ENCODE assay signal across 12 cellular contexts in the genomic region with DNA sequence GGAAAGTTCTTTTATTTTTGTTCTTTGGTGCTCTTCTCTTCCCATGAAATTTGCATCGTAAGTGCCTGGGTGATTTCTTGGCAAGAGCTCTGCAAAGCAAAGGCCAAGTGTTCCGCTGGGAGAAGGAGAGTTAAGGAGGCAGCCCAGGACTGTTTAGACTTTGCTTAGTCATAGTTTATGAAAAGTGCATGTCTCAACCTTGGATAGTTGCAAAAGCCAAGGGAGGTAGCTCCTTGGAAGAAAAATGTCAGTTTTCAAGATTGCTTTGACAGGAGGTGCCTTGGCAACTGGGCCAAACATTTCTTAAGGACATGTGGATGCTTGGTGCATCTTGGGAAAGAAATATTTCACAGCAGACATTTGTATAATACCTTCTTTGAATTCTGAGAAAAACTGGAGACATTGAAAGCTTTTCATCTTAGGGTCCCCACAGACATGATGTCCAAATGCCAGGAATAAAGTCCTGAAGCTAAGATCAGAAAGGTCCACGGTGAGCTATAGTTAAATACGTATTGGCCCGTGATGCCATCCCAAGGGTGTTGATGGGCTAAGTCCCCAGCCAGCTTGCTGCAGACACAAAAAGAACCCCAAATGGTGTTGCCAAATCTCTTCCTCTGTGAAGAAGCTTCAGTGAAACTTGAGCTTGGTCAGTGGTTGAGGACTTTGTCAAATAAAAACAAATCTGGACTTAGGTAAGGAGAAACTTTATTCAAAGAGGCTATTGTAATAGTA.
DNase-seq lines count a peak whose midpoint lies in the region; ATAC-seq, FAIRE-seq and TF ChIP-seq lines count a peak whose summit lies in the region.
"Had no signal": no experiment of that assay in that cellular context is flagged by ENCODE, and none has a peak within 500 bp of the region (broad histone marks: within the 10 kb centered on the region; RNA-seq: fewer than 3 reads in every experiment).

No MANE protein-coding gene starts in this region.

- H3K4me1 ChIP-seq in astrocyte (ENCODE audit: insufficient read depth, low read length) (peaks cover 23% of the 10 kb centered on the region), stomach (peaks cover 0 to 8% (median under 1%) of the 10 kb centered on the region in 4 donors)

- H3K4me3 ChIP-seq in astrocyte (ENCODE audit: insufficient read depth, low read depth, low read length) (no peak overlapping the region), stomach (no peak overlapping the region)

- H3K27ac ChIP-seq in astrocyte (ENCODE audit: low read depth, low read length) (peak overlapping the region; percentile 46), stomach (peak overlapping the region in 3 of 5 donors; percentile 13 to 60 (median 44))

- no peaks in the 10 kb centered on the region for H3K27me3 Mint-ChIP-seq in astrocyte (ENCODE audit: low read depth, unreplicated experiment)

- H3K4me1 Mint-ChIP-seq in astrocyte (ENCODE audit: low read depth, unreplicated experiment): peaks cover 26% of the 10 kb centered on the region

- peak overlapping the region; percentile 4 for H3K9ac ChIP-seq in astrocyte (ENCODE audit: low read length)
- H3K9ac ChIP-seq: SK-N-SH had no signal

- H3K9me3 ChIP-seq in astrocyte (ENCODE audit: insufficient read depth, low read depth, low read length): no peaks in the 10 kb centered on the region
- no peaks in the 10 kb centered on the region for H3K9me3 ChIP-seq in stomach
- H3K9me3 ChIP-seq: SK-N-SH had no signal

- TF ChIP-seq CTCF in astrocyte (IDR thresholded peaks at IDR 0.05; ENCODE audit: insufficient read depth, low read depth, low read length) (no peak), stomach (IDR thresholded peaks at IDR 0.05) (no peak)

- H3K79me2 ChIP-seq in astrocyte (ENCODE audit: insufficient read depth, low read length): no peaks in the 10 kb centered on the region

- H4K20me1 ChIP-seq in astrocyte (ENCODE audit: insufficient read depth, low read length): no peaks in the 10 kb centered on the region

- TF ChIP-seq EP300 in stomach (IDR thresholded peaks at IDR 0.05): no peak

- H3K4me2 ChIP-seq in astrocyte (ENCODE audit: low read length): no peak overlapping the region
- H3K4me2 ChIP-seq: SK-N-SH had no signal

- H3K27me3 ChIP-seq in astrocyte (ENCODE audit: insufficient read depth, low read length) (no peaks in the 10 kb centered on the region), stomach (no peaks in the 10 kb centered on the region)

- H3K36me3 Mint-ChIP-seq in astrocyte (ENCODE audit: low read depth, unreplicated experiment): peaks cover 2% of the 10 kb centered on the region

- peak; percentile 91 for DNase-seq in GM04503 (ENCODE audit: low read depth)
- peak; percentile 94 for DNase-seq in astrocyte (ENCODE audit: low read depth)
- DNase-seq in hepatic stellate cell (ENCODE audit: low spot score): peak; percentile 36
- no peak for DNase-seq in stomach
- no peak for DNase-seq in NCI-H2029 (lab: John Stamatoyannopoulos, UW)
- DNase-seq in HUDEP-2 (lab: John Stamatoyannopoulos, UW; ENCODE audit: unreplicated experiment in 76 of 76): no peak
- DNase-seq in NCI-H2227 (lab: John Stamatoyannopoulos, UW; ENCODE audit: unreplicated experiment): no peak
- DNase-seq: GF-D8, kidney glomerular epithelial cell, SK-N-SH had no signal

- 56 to 63% (median 60%) methylated on average over 5 of the region's 5 CpGs for WGBS in stomach, 5 donors

- intact Hi-C loops in stomach (cut with DNase I; ENCODE audit: low total_unique reads): no loop called here

- TF ChIP-seq POLR2A in stomach (IDR thresholded peaks at IDR 0.05): no peak

- H3K9me3 Mint-ChIP-seq in astrocyte (ENCODE audit: unreplicated experiment): peaks cover 4% of the 10 kb centered on the region

- no peaks in the 10 kb centered on the region for H3K36me3 ChIP-seq in astrocyte (ENCODE audit: insufficient read depth, low read length)
- H3K36me3 ChIP-seq in stomach: no peaks in the 10 kb centered on the region

- H3K27ac Mint-ChIP-seq in astrocyte (ENCODE audit: unreplicated experiment): no peak overlapping the region

- no peak overlapping the region for H3K4me3 Mint-ChIP-seq in astrocyte (ENCODE audit: unreplicated experiment)

- H2AFZ ChIP-seq in astrocyte (ENCODE audit: low read depth, low read length): no peak overlapping the region

- FAIRE-seq in astrocyte (lab: Jason Lieb, UNC): peak; percentile 87
- FAIRE-seq: colon had no signal

- no peak for ATAC-seq in GM18861 (IDR thresholded peaks at IDR 0.05; ENCODE audit: unreplicated experiment)

Comparison
In these comparisons a context has a peak if more than half of its experiments do, and no peak if none do; other contexts are left out.
1. DNase-seq: peak in GM04503 (single experiment), astrocyte (single experiment) and hepatic stellate cell (single experiment); none in stomach (single experiment), NCI-H2029 (single experiment), HUDEP-2 (0 of 76) and NCI-H2227 (single experiment).